Comparison of ENCODE assay signal across 8 cellular contexts in genomic region chr9:129383415-129384088, GRCh38.
A peak's percentile ranks its signal among the peaks of the same experiment; 100 is the strongest.
DNase-seq lines count a peak whose midpoint lies in the region; ATAC-seq and TF ChIP-seq lines count a peak whose summit lies in the region.

No MANE protein-coding gene starts in this region.

- H3K4me1 ChIP-seq in HUES64 (ENCODE audit: insufficient read depth, low read length) (peaks cover 7% of the 10 kb centered on the region), psoas muscle (peaks cover 10% of the 10 kb centered on the region), upper lobe of right lung (peaks cover 12% of the 10 kb centered on the region)

- no peaks in the 10 kb centered on the region for H3K36me3 ChIP-seq in HUES64 (ENCODE audit: insufficient read depth, low read length)
- no peaks in the 10 kb centered on the region for H3K36me3 ChIP-seq in psoas muscle (ENCODE audit: insufficient read depth in 1 of 2, low read depth in 1 of 2)
- H3K36me3 ChIP-seq in upper lobe of right lung, result no peaks in the 10 kb centered on the region

- H3K27me3 ChIP-seq in HUES64 (ENCODE audit: insufficient read depth, low read length), result peaks cover 22% of the 10 kb centered on the region
- no peaks in the 10 kb centered on the region for H3K27me3 ChIP-seq in psoas muscle (ENCODE audit: insufficient read depth in 3 of 3, low read length in 2 of 3)
- H3K27me3 ChIP-seq in upper lobe of right lung, result no peaks in the 10 kb centered on the region

- TF ChIP-seq CTCF in 22Rv1 (IDR thresholded peaks at IDR 0.05) (peak; percentile 39), psoas muscle (IDR thresholded peaks at IDR 0.05) (no peak), upper lobe of right lung (IDR thresholded peaks at IDR 0.05) (peak; percentile 22)

- intact Hi-C loops in left ventricle myocardium superior (cut with micrococcal nuclease), result no loop called here
- intact Hi-C loops in psoas muscle (cut with DNase I), result loop anchor here in 1 of 2 donors (5.0 kb wide), 1 partner anchor 224 kb away; no protein-coding TSS in a partner anchor
- intact Hi-C loops in upper lobe of right lung (cut with DNase I), result no loop called here

- peak overlapping the region; percentile 46 for H3K9ac ChIP-seq in HUES64 (ENCODE audit: low read depth, low read length)

- WGBS in HUES64, result 3% methylated on average over 72 of the region's 72 CpGs
- WGBS in psoas muscle, 3 donors, result 1 to 2% (median 1%) methylated on average over 33 to 72 of the region's 72 CpGs

- H3K4me3 ChIP-seq in HUES64 (ENCODE audit: low read length) (peak overlapping the region; percentile 60), psoas muscle (peak overlapping the region; percentile 78), upper lobe of right lung (peak overlapping the region; percentile 69)

- H3K9me3 ChIP-seq in HUES64 (ENCODE audit: insufficient read depth, low read depth, low read length) (no peaks in the 10 kb centered on the region), psoas muscle (no peaks in the 10 kb centered on the region), upper lobe of right lung (no peaks in the 10 kb centered on the region)

- ATAC-seq in GM18511 (IDR thresholded peaks at IDR 0.05; ENCODE audit: unreplicated experiment) (peak; percentile 85), left ventricle myocardium superior (peak; percentile 92), psoas muscle (peak; percentile 81 to 90 (median 86)), upper lobe of right lung (peak; percentile 88)

- DNase-seq in T-helper 1 cell, result peak; percentile 34 to 59 (median 50)
- DNase-seq in amniotic epithelial cell (ENCODE audit: low read depth), result peak; percentile 66
- DNase-seq in left ventricle myocardium superior, result peak; percentile 92
- peak; percentile 86 to 93 for DNase-seq in psoas muscle
- peak; percentile 91 for DNase-seq in upper lobe of right lung

- H3K27ac ChIP-seq in 22Rv1, result peak overlapping the region; percentile 100
- H3K27ac ChIP-seq in HUES64 (ENCODE audit: low read depth, low read length), result 0 out of 2 replicates have a peak overlapping the region, but pooled peaks have one; percentile 20
- peak overlapping the region; percentile 87 for H3K27ac ChIP-seq in psoas muscle
- H3K27ac ChIP-seq in upper lobe of right lung, result peak overlapping the region; percentile 96

Comparison
In these comparisons a context has a peak if more than half of its experiments do, and no peak if none do; other contexts are left out.
1. Peak in every context shown above with its lines: DNase-seq, ATAC-seq, H3K4me3 ChIP-seq and H3K27ac ChIP-seq.
2. H3K27ac ChIP-seq: peak in every context shown above with its lines; median percentile 100 in 22Rv1; 96 in upper lobe of right lung; 87 in psoas muscle; 20 in HUES64.